Comparison of ENCODE assay signal across 1 cellular context in genomic region chr18:2302628-2303516, GRCh38.
A peak's percentile ranks its signal among the peaks of the same experiment; 100 is the strongest.
TF ChIP-seq lines count a peak whose summit lies in the region.

No MANE protein-coding gene starts in this region.

TF ChIP-seq in K562, 482 proteins besides CTCF, POLR2A, EP300 and RAD21 (continued from another document and continues in another):
- TF ChIP-seq, protein P1, sequence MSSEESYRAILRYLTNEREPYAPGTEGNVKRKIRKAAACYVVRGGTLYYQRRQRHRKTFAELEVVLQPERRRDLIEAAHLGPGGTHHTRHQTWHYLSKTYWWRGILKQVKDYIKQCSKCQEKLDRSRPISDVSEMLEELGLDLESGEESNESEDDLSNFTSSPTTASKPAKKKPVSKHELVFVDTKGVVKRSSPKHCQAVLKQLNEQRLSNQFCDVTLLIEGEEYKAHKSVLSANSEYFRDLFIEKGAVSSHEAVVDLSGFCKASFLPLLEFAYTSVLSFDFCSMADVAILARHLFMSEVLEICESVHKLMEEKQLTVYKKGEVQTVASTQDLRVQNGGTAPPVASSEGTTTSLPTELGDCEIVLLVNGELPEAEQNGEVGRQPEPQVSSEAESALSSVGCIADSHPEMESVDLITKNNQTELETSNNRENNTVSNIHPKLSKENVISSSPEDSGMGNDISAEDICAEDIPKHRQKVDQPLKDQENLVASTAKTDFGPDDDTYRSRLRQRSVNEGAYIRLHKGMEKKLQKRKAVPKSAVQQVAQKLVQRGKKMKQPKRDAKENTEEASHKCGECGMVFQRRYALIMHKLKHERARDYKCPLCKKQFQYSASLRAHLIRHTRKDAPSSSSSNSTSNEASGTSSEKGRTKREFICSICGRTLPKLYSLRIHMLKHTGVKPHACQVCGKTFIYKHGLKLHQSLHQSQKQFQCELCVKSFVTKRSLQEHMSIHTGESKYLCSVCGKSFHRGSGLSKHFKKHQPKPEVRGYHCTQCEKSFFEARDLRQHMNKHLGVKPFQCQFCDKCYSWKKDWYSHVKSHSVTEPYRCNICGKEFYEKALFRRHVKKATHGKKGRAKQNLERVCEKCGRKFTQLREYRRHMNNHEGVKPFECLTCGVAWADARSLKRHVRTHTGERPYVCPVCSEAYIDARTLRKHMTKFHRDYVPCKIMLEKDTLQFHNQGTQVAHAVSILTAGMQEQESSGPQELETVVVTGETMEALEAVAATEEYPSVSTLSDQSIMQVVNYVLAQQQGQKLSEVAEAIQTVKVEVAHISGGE (CRISPR knock-in tag; IDR thresholded peaks at IDR 0.05), result peak in 1 of 3 experiments; percentile 54; a peak in 2 of 6 replicates
- TF ChIP-seq FOS (IDR thresholded peaks at IDR 0.05; ENCODE audit: extremely low read depth, insufficient read length) (no peak), HOMEZ (CRISPR knock-in tag; IDR thresholded peaks at IDR 0.05) (no peak), CXXC5 (CRISPR knock-in tag; IDR thresholded peaks at IDR 0.05) (peak; percentile 60), PHB2 (IDR thresholded peaks at IDR 0.05; ENCODE audit: low read depth) (peak; percentile 39; the same call in 1 of the 2 replicates), ZNF707 (CRISPR knock-in tag; conservative IDR thresholded peaks at IDR 0.05) (no peak), ZNF175 (CRISPR knock-in tag; IDR thresholded peaks at IDR 0.05; ENCODE audit: low read depth) (0 out of 2 replicates have a peak, but pooled peaks have one; percentile 68), PTRF (tag; IDR thresholded peaks at IDR 0.05) (peak; percentile 41; the same call in 1 of the 2 replicates), NR3C1 (CRISPR knock-in tag; IDR thresholded peaks at IDR 0.05) (no peak), ZNF12 (CRISPR knock-in tag; IDR thresholded peaks at IDR 0.05) (no peak), MAFK (IDR thresholded peaks at IDR 0.05; ENCODE audit: low read length) (peak; percentile 23; the same call in 1 of the 2 replicates), TGIF2 (CRISPR knock-in tag; IDR thresholded peaks at IDR 0.05) (no peak), NR1H2 (CRISPR knock-in tag; IDR thresholded peaks at IDR 0.05) (peak; percentile 41; the same call in 1 of the 2 replicates), RBFOX2 (IDR thresholded peaks at IDR 0.05; ENCODE audit: low read depth, low read length) (no peak; the same call in 1 of the 2 replicates), ZNF212 (CRISPR knock-in tag; IDR thresholded peaks at IDR 0.05) (no peak), KAT7 (CRISPR knock-in tag; IDR thresholded peaks at IDR 0.05; ENCODE audit: borderline replicate concordance) (no peak), ZNF79 (CRISPR knock-in tag; IDR thresholded peaks at IDR 0.05; ENCODE audit: low read depth) (no peak), ZNF140 (CRISPR knock-in tag; IDR thresholded peaks at IDR 0.05) (no peak; the same call in 1 of the 2 replicates), MEF2D (tag; conservative IDR thresholded peaks at IDR 0.05; ENCODE audit: low read depth) (0 out of 2 replicates have a peak, but pooled peaks have one; percentile 11), TRIM28 (IDR thresholded peaks at IDR 0.05) (no peak), HDAC2 (IDR thresholded peaks at IDR 0.05) (peak; percentile 80; the same call in 1 of the 2 replicates), ZNF764 (CRISPR knock-in tag; IDR thresholded peaks at IDR 0.05; ENCODE audit: low read depth) (no peak), ARNT (IDR thresholded peaks at IDR 0.05) (peak; percentile 79 to 94; a peak in 3 of 4 replicates), SMARCB1 (IDR thresholded peaks at IDR 0.05; ENCODE audit: insufficient read length, low read depth) (peak; percentile 70), HDAC3 (IDR thresholded peaks at IDR 0.05; ENCODE audit: borderline replicate concordance, partially characterized antibody) (no peak), PHF21A (IDR thresholded peaks at IDR 0.05; ENCODE audit: borderline replicate concordance, low read depth) (no peak), CREB1 (IDR thresholded peaks at IDR 0.05) (no peak), CREB1 (CRISPR knock-in tag; IDR thresholded peaks at IDR 0.05) (no peak), STAG1 (CRISPR knock-in tag; IDR thresholded peaks at IDR 0.05; ENCODE audit: borderline replicate concordance) (no peak), ELF4 (CRISPR knock-in tag; IDR thresholded peaks at IDR 0.05) (peak; percentile 48; the same call in 1 of the 2 replicates), POLR3A (IDR thresholded peaks at IDR 0.05; ENCODE audit: borderline replicate concordance, extremely low read depth, insufficient read depth, insufficient read length) (no peak), MAX (CRISPR knock-in tag; IDR thresholded peaks at IDR 0.05) (no peak), PPARD (CRISPR knock-in tag; IDR thresholded peaks at IDR 0.05) (no peak), TCF15 (CRISPR knock-in tag; IDR thresholded peaks at IDR 0.05) (no peak)
- TF ChIP-seq, protein P2, sequence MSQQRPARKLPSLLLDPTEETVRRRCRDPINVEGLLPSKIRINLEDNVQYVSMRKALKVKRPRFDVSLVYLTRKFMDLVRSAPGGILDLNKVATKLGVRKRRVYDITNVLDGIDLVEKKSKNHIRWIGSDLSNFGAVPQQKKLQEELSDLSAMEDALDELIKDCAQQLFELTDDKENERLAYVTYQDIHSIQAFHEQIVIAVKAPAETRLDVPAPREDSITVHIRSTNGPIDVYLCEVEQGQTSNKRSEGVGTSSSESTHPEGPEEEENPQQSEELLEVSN (IDR thresholded peaks at IDR 0.05; ENCODE audit: borderline replicate concordance in 1 of 2, extremely low read depth in 1 of 2, insufficient read depth in 1 of 2, insufficient read length in 1 of 2, low read depth in 1 of 2, low read length in 1 of 2, poor library complexity in 1 of 2, severe bottlenecking in 1 of 2), result peak; percentile 42 to 63
- TF ChIP-seq, protein P3, sequence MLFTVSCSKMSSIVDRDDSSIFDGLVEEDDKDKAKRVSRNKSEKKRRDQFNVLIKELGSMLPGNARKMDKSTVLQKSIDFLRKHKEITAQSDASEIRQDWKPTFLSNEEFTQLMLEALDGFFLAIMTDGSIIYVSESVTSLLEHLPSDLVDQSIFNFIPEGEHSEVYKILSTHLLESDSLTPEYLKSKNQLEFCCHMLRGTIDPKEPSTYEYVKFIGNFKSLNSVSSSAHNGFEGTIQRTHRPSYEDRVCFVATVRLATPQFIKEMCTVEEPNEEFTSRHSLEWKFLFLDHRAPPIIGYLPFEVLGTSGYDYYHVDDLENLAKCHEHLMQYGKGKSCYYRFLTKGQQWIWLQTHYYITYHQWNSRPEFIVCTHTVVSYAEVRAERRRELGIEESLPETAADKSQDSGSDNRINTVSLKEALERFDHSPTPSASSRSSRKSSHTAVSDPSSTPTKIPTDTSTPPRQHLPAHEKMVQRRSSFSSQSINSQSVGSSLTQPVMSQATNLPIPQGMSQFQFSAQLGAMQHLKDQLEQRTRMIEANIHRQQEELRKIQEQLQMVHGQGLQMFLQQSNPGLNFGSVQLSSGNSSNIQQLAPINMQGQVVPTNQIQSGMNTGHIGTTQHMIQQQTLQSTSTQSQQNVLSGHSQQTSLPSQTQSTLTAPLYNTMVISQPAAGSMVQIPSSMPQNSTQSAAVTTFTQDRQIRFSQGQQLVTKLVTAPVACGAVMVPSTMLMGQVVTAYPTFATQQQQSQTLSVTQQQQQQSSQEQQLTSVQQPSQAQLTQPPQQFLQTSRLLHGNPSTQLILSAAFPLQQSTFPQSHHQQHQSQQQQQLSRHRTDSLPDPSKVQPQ (CRISPR knock-in tag; IDR thresholded peaks at IDR 0.05; ENCODE audit: borderline replicate concordance), result no peak
- TF ChIP-seq, protein P4, sequence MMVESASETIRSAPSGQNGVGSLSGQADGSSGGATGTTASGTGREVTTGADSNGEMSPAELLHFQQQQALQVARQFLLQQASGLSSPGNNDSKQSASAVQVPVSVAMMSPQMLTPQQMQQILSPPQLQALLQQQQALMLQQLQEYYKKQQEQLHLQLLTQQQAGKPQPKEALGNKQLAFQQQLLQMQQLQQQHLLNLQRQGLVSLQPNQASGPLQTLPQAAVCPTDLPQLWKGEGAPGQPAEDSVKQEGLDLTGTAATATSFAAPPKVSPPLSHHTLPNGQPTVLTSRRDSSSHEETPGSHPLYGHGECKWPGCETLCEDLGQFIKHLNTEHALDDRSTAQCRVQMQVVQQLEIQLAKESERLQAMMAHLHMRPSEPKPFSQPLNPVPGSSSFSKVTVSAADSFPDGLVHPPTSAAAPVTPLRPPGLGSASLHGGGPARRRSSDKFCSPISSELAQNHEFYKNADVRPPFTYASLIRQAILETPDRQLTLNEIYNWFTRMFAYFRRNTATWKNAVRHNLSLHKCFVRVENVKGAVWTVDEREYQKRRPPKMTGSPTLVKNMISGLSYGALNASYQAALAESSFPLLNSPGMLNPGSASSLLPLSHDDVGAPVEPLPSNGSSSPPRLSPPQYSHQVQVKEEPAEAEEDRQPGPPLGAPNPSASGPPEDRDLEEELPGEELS (CRISPR knock-in tag; IDR thresholded peaks at IDR 0.05; ENCODE audit: borderline replicate concordance), result no peak
- TF ChIP-seq, protein P5, sequence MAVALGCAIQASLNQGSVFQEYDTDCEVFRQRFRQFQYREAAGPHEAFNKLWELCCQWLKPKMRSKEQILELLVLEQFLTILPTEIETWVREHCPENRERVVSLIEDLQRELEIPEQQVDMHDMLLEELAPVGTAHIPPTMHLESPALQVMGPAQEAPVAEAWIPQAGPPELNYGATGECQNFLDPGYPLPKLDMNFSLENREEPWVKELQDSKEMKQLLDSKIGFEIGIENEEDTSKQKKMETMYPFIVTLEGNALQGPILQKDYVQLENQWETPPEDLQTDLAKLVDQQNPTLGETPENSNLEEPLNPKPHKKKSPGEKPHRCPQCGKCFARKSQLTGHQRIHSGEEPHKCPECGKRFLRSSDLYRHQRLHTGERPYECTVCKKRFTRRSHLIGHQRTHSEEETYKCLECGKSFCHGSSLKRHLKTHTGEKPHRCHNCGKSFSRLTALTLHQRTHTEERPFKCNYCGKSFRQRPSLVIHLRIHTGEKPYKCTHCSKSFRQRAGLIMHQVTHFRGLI (CRISPR knock-in tag; IDR thresholded peaks at IDR 0.05), result no peak
- TF ChIP-seq, protein P6, sequence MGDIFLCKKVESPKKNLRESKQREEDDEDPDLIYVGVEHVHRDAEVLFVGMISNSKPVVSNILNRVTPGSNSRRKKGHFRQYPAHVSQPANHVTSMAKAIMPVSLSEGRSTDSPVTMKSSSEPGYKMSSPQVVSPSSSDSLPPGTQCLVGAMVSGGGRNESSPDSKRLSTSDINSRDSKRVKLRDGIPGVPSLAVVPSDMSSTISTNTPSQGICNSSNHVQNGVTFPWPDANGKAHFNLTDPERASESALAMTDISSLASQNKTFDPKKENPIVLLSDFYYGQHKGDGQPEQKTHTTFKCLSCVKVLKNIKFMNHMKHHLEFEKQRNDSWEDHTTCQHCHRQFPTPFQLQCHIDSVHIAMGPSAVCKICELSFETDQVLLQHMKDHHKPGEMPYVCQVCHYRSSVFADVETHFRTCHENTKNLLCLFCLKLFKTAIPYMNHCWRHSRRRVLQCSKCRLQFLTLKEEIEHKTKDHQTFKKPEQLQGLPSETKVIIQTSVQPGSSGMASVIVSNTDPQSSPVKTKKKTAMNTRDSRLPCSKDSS (IDR thresholded peaks at IDR 0.05; ENCODE audit: low read depth, partially characterized antibody), result no peak
- TF ChIP-seq, protein P7, sequence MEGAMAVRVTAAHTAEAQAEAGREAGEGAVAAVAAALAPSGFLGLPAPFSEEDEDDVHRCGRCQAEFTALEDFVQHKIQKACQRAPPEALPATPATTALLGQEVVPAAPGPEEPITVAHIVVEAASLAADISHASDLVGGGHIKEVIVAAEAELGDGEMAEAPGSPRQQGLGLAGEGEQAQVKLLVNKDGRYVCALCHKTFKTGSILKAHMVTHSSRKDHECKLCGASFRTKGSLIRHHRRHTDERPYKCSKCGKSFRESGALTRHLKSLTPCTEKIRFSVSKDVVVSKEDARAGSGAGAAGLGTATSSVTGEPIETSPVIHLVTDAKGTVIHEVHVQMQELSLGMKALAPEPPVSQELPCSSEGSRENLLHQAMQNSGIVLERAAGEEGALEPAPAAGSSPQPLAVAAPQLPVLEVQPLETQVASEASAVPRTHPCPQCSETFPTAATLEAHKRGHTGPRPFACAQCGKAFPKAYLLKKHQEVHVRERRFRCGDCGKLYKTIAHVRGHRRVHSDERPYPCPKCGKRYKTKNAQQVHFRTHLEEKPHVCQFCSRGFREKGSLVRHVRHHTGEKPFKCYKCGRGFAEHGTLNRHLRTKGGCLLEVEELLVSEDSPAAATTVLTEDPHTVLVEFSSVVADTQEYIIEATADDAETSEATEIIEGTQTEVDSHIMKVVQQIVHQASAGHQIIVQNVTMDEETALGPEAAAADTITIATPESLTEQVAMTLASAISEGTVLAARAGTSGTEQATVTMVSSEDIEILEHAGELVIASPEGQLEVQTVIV (CRISPR knock-in tag; IDR thresholded peaks at IDR 0.05; ENCODE audit: borderline replicate concordance), result no peak
